In the genomic region with DNA sequence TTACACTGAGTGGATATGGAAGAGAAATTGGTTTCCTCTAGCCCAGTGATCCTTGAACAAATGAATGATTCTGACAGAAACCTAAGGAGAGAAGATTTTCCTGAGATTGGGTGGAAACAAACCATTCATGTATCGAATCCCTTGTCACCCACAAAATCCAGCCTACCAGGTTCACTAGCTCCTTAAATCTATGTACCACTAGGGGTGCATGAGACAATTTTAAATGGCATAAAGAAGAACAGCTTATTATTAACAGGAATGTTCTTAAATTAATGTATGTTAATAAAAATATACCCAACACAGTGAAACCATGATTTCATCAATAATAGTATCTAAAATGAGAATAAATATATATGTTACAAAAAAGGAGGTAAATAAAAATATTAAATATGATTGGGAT, we compare ENCODE assay signal across 30 cellular contexts.
DNase-seq lines count a peak whose midpoint lies in the region; ATAC-seq and TF ChIP-seq lines count a peak whose summit lies in the region.
"Had no signal": no experiment of that assay in that cellular context is flagged by ENCODE, and none has a peak within 500 bp of the region (broad histone marks: within the 10 kb centered on the region; RNA-seq: fewer than 3 reads in every experiment).

No MANE protein-coding gene starts in this region.

- H3K27ac ChIP-seq in AG04450 (ENCODE audit: low read depth, low read length) (no peak overlapping the region), GM23248 (no peak overlapping the region), VCaP (no peak overlapping the region), Karpas-422 (ENCODE audit: low read length) (no peak overlapping the region)
- H3K27ac ChIP-seq: epithelial cell of prostate, gastroesophageal sphincter, left ventricle myocardium inferior, parathyroid adenoma, right lobe of liver, testis, uterus had no signal

- 96 to 100% methylated on average over 1 of the region's 1 CpG for WGBS in GM23248 (ENCODE audit: low coverage in 1 of 2, low lambda C conversion rate in 2 of 2, missing lambda C conversion rate in 2 of 2), 2 experiments

- in situ Hi-C loops in GM23248 (cut with MboI): loop anchor here (5.0 to 25.0 kb wide), 5 partner anchors 97 to 697 kb away; a partner anchor contains a TSS

- peaks cover 2% of the 10 kb centered on the region for H3K4me1 Mint-ChIP-seq in CD14-positive monocyte
- H3K4me1 Mint-ChIP-seq: natural killer cell had no signal

- peaks cover 18% of the 10 kb centered on the region for H3F3A ChIP-seq in GM23248 (ENCODE audit: insufficient read depth)

- no peak for ATAC-seq in GM19467 (IDR thresholded peaks at IDR 0.05; ENCODE audit: unreplicated experiment)
- ATAC-seq: gastroesophageal sphincter, natural killer cell, right lobe of liver, Right ventricle myocardium inferior had no signal

- H3K36me3 Mint-ChIP-seq in CD14-positive monocyte: no peaks in the 10 kb centered on the region
- H3K36me3 Mint-ChIP-seq: natural killer cell had no signal

- no peak overlapping the region for H3K4me3 Mint-ChIP-seq in CD14-positive monocyte
- H3K4me3 Mint-ChIP-seq: activated B cell treated with CpG ODN at 0.5 μM for 24 hours; activated T-helper 1 cell treated with anti-CD3 and anti-CD28 coated beads, Interleukin-12 subunit alpha, Interleukin-12 subunit beta, Interleukin-2, Interleukin-4 antibody, amounts not matched to agents 30 ng/mL and 10 ng/mL and 1 ng/mL, durations not matched to agents 14 hours and 24 hours and 36 hours; natural killer cell had no signal

- H3K9me3 ChIP-seq in AG04450 (ENCODE audit: control insufficient read depth, insufficient read depth, low read length) (no peaks in the 10 kb centered on the region), GM23248 (ENCODE audit: low read depth) (no peaks in the 10 kb centered on the region), Karpas-422 (ENCODE audit: low read length) (no peaks in the 10 kb centered on the region)
- H3K9me3 ChIP-seq: gastroesophageal sphincter, left ventricle myocardium inferior, right lobe of liver, testis, uterus had no signal

- H3K9ac ChIP-seq in GM23248 (no peak overlapping the region), Karpas-422 (ENCODE audit: low read length) (no peak overlapping the region)
- H3K9ac ChIP-seq: parathyroid adenoma had no signal

- no peak for DNase-seq in AG04450 (ENCODE audit: low read depth, low spot score)
- DNase-seq in GM23248: peak; percentile 25
- no peak for DNase-seq in fibroblast of the aortic adventitia (ENCODE audit: low read depth)
- no peak for DNase-seq in CD14-positive monocyte (ENCODE audit: low spot score)
- DNase-seq in UCSD-AML1 (lab: John Stamatoyannopoulos, UW; ENCODE audit: unreplicated experiment): no peak
- DNase-seq in Karpas-422: no peak
- DNase-seq: activated B cell treated with CpG ODN at 0.5 μM for 24 hours; activated naive CD4-positive, alpha-beta T cell treated with anti-CD3 and anti-CD28 coated beads, Interleukin-2, amount 50 U/mL, for 16 hours; amygdala; central memory CD4-positive, alpha-beta T cell; hippocampal formation; KBM-7; left ventricle myocardium inferior; midbrain; natural killer cell; NCI-H1048; NCI-H1694 treated with DMSO at 0.1 percent for 48 hours; right lobe of liver; stimulated activated CD4-positive, alpha-beta T cell treated with anti-CD3 and anti-CD28 coated beads, Interleukin-4, amount 100 ng/mL, for 4 hours; stimulated activated naive CD4-positive, alpha-beta T cell; T1000; testis; uterus had no signal

- H3K4me1 ChIP-seq in GM23248 (ENCODE audit: insufficient read depth): peaks cover 21% of the 10 kb centered on the region
- H3K4me1 ChIP-seq in Karpas-422 (ENCODE audit: low read length): no peaks in the 10 kb centered on the region
- H3K4me1 ChIP-seq: parathyroid adenoma, right lobe of liver, uterus had no signal

- intact Hi-C loops in CD14-positive monocyte (cut with micrococcal nuclease): no loop called here

- no peaks in the 10 kb centered on the region for H3K9me3 Mint-ChIP-seq in CD14-positive monocyte
- H3K9me3 Mint-ChIP-seq: activated B cell treated with CpG ODN at 0.5 μM for 24 hours; activated T-helper 1 cell treated with anti-CD3 and anti-CD28 coated beads, Interleukin-12 subunit alpha, Interleukin-12 subunit beta, Interleukin-2, Interleukin-4 antibody, amounts not matched to agents 30 ng/mL and 10 ng/mL and 1 ng/mL, durations not matched to agents 14 hours and 24 hours and 36 hours; natural killer cell had no signal

- H4K20me1 ChIP-seq in GM23248 (ENCODE audit: insufficient read depth) (no peaks in the 10 kb centered on the region), Karpas-422 (ENCODE audit: insufficient read depth, low read depth, low read length) (no peaks in the 10 kb centered on the region)

- H2AFZ ChIP-seq in GM23248 (no peak overlapping the region), Karpas-422 (ENCODE audit: low read length) (no peak overlapping the region)
- H2AFZ ChIP-seq: parathyroid adenoma had no signal

- H3K4me3 ChIP-seq in AG04450 (ENCODE audit: low read depth, low read length) (no peak overlapping the region), GM23248 (no peak overlapping the region), fibroblast of the aortic adventitia (ENCODE audit: low read depth, low read length) (no peak overlapping the region), Karpas-422 (ENCODE audit: low read length) (no peak overlapping the region)
- H3K4me3 ChIP-seq: gastroesophageal sphincter, left ventricle myocardium inferior, right lobe of liver, testis, uterus had no signal

- H3K4me2 ChIP-seq in GM23248 (ENCODE audit: unreplicated experiment) (no peak overlapping the region), Karpas-422 (ENCODE audit: low read depth, low read length, poor library complexity, severe bottlenecking) (no peak overlapping the region)

- H3K36me3 ChIP-seq in GM23248 (ENCODE audit: low read depth) (no peaks in the 10 kb centered on the region), Karpas-422 (ENCODE audit: insufficient read depth, low read length) (no peaks in the 10 kb centered on the region)
- H3K36me3 ChIP-seq: gastroesophageal sphincter, left ventricle myocardium inferior, right lobe of liver, uterus had no signal

- no peaks in the 10 kb centered on the region for H3K79me2 ChIP-seq in GM23248 (ENCODE audit: insufficient read depth)
- H3K79me2 ChIP-seq in Karpas-422 (ENCODE audit: low read length): no peaks in the 10 kb centered on the region
- H3K79me2 ChIP-seq: parathyroid adenoma had no signal

- no peak overlapping the region for H3K27ac Mint-ChIP-seq in CD14-positive monocyte
- H3K27ac Mint-ChIP-seq: activated B cell treated with CpG ODN at 0.5 μM for 24 hours; activated T-helper 1 cell treated with anti-CD3 and anti-CD28 coated beads, Interleukin-12 subunit alpha, Interleukin-12 subunit beta, Interleukin-2, Interleukin-4 antibody, amounts not matched to agents 30 ng/mL and 10 ng/mL and 1 ng/mL, durations not matched to agents 14 hours and 24 hours and 36 hours; natural killer cell had no signal

- no peaks in the 10 kb centered on the region for H3K9me2 ChIP-seq in GM23248 (ENCODE audit: insufficient read depth)
- H3K9me2 ChIP-seq in Karpas-422 (replicated peaks; ENCODE audit: insufficient read depth, low read length): no peaks in the 10 kb centered on the region

- CTCF ChIA-PET in AG04450 (lab: Charles Lee): interaction anchor here (0.7 to 2.4 kb wide), 9 partner anchors 20 to 524 kb away, joined by 3 to 9 read pairs (median 3); no protein-coding TSS in a partner anchor

- TF ChIP-seq CTCF in AG04450 (IDR thresholded peaks at IDR 0.05; ENCODE audit: low read depth, low read length): peak; percentile 39
- TF ChIP-seq CTCF in VCaP (conservative IDR thresholded peaks at IDR 0.05): peak; percentile 38; the same call in 1 of the 2 replicates
- TF ChIP-seq CTCF in fibroblast of the aortic adventitia (IDR thresholded peaks at IDR 0.05; ENCODE audit: insufficient read depth, low read length): peak; percentile 34
- TF ChIP-seq CTCF in CD14-positive monocyte (IDR thresholded peaks at IDR 0.05): no peak

- H3K27me3 Mint-ChIP-seq in CD14-positive monocyte (ENCODE audit: low read depth in 3 of 3): peaks cover 0 to 3% (median 0%) of the 10 kb centered on the region in 3 donors
- H3K27me3 Mint-ChIP-seq: activated B cell treated with CpG ODN at 0.5 μM for 24 hours had no signal

- POLR2A ChIA-PET in AG04450 (lab: Yijun Ruan, JAX): no interaction called here

- H3K27me3 ChIP-seq in AG04450 (ENCODE audit: control insufficient read depth, insufficient read depth, low read length) (no peaks in the 10 kb centered on the region), GM23248 (replicated peaks; ENCODE audit: insufficient read depth) (no peaks in the 10 kb centered on the region), Karpas-422 (ENCODE audit: low read length) (no peaks in the 10 kb centered on the region)
- H3K27me3 ChIP-seq: gastroesophageal sphincter, right lobe of liver, testis, uterus had no signal
